ENCODE assay signal across 1 cellular context in the genomic region with DNA sequence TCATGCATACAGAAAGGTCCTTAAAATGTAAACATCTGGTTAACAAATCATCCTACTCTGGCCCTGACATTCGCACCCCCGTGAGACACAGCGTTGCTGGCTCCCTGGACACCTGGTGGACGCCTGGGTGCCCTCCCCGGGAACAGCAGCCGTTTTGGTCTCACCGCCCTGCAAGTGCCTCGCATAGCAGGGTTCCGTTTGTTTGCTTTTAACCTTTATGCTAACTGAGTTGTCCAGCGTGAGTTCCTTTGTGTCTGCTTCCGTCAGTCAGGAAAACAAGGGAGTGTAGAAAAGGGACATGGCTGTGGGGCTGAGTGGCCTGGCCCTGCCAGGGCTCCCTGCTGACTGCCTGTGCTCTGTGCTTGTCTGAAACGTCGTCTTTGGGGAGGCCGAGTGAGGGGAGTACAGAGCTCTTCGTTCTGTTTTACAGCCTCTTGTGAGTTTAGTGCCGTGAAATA.
A peak's percentile ranks its signal among the peaks of the same experiment; 100 is the strongest.
TF ChIP-seq lines count a peak whose summit lies in the region.

No MANE protein-coding gene starts in this region.

TF ChIP-seq in HepG2, 621 proteins besides CTCF, POLR2A, EP300 and RAD21 (continued from another document and continues in another):
- peak; percentile 42; the same call in 1 of the 2 replicates for TF ChIP-seq ZSCAN9 (CRISPR knock-in tag; IDR thresholded peaks at IDR 0.05; ENCODE audit: borderline replicate concordance)
- TF ChIP-seq, protein P1, sequence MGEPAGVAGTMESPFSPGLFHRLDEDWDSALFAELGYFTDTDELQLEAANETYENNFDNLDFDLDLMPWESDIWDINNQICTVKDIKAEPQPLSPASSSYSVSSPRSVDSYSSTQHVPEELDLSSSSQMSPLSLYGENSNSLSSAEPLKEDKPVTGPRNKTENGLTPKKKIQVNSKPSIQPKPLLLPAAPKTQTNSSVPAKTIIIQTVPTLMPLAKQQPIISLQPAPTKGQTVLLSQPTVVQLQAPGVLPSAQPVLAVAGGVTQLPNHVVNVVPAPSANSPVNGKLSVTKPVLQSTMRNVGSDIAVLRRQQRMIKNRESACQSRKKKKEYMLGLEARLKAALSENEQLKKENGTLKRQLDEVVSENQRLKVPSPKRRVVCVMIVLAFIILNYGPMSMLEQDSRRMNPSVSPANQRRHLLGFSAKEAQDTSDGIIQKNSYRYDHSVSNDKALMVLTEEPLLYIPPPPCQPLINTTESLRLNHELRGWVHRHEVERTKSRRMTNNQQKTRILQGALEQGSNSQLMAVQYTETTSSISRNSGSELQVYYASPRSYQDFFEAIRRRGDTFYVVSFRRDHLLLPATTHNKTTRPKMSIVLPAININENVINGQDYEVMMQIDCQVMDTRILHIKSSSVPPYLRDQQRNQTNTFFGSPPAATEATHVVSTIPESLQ (CRISPR knock-in tag; conservative IDR thresholded peaks at IDR 0.05): no peak
- TF ChIP-seq ZNF614 (CRISPR knock-in tag; IDR thresholded peaks at IDR 0.05; ENCODE audit: borderline replicate concordance): peak; percentile 76; the same call in 1 of the 2 replicates
- TF ChIP-seq ZNF30 (CRISPR knock-in tag; IDR thresholded peaks at IDR 0.05): no peak
- TF ChIP-seq ELF1 (CRISPR knock-in tag; IDR thresholded peaks at IDR 0.05): peak; percentile 49; the same call in 1 of the 2 replicates
- TF ChIP-seq, protein P2, sequence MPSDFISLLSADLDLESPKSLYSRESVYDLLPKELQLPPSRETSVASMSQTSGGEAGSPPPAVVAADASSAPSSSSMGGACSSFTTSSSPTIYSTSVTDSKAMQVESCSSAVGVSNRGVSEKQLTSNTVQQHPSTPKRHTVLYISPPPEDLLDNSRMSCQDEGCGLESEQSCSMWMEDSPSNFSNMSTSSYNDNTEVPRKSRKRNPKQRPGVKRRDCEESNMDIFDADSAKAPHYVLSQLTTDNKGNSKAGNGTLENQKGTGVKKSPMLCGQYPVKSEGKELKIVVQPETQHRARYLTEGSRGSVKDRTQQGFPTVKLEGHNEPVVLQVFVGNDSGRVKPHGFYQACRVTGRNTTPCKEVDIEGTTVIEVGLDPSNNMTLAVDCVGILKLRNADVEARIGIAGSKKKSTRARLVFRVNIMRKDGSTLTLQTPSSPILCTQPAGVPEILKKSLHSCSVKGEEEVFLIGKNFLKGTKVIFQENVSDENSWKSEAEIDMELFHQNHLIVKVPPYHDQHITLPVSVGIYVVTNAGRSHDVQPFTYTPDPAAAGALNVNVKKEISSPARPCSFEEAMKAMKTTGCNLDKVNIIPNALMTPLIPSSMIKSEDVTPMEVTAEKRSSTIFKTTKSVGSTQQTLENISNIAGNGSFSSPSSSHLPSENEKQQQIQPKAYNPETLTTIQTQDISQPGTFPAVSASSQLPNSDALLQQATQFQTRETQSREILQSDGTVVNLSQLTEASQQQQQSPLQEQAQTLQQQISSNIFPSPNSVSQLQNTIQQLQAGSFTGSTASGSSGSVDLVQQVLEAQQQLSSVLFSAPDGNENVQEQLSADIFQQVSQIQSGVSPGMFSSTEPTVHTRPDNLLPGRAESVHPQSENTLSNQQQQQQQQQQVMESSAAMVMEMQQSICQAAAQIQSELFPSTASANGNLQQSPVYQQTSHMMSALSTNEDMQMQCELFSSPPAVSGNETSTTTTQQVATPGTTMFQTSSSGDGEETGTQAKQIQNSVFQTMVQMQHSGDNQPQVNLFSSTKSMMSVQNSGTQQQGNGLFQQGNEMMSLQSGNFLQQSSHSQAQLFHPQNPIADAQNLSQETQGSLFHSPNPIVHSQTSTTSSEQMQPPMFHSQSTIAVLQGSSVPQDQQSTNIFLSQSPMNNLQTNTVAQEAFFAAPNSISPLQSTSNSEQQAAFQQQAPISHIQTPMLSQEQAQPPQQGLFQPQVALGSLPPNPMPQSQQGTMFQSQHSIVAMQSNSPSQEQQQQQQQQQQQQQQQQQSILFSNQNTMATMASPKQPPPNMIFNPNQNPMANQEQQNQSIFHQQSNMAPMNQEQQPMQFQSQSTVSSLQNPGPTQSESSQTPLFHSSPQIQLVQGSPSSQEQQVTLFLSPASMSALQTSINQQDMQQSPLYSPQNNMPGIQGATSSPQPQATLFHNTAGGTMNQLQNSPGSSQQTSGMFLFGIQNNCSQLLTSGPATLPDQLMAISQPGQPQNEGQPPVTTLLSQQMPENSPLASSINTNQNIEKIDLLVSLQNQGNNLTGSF (CRISPR knock-in tag; IDR thresholded peaks at IDR 0.05): no peak
- TF ChIP-seq MAFG (CRISPR knock-in tag; IDR thresholded peaks at IDR 0.05): no peak
- TF ChIP-seq, protein P3, sequence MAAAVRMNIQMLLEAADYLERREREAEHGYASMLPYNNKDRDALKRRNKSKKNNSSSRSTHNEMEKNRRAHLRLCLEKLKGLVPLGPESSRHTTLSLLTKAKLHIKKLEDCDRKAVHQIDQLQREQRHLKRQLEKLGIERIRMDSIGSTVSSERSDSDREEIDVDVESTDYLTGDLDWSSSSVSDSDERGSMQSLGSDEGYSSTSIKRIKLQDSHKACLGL (CRISPR knock-in tag; IDR thresholded peaks at IDR 0.05): no peak
- no peak for TF ChIP-seq JUN (CRISPR knock-in tag; IDR thresholded peaks at IDR 0.05)
- TF ChIP-seq ZNF350 (CRISPR knock-in tag; IDR thresholded peaks at IDR 0.05; ENCODE audit: borderline replicate concordance, low read depth): no peak
- TF ChIP-seq ZNF292 (CRISPR knock-in tag; IDR thresholded peaks at IDR 0.05; ENCODE audit: borderline replicate concordance, low read depth): peak; percentile 56; the same call in 1 of the 2 replicates
- no peak for TF ChIP-seq SRY (CRISPR knock-in tag; IDR thresholded peaks at IDR 0.05)
- TF ChIP-seq SMAD9 (CRISPR knock-in tag; IDR thresholded peaks at IDR 0.05): no peak
- TF ChIP-seq EED (CRISPR knock-in tag; IDR thresholded peaks at IDR 0.05): no peak
- TF ChIP-seq ZNF335 (CRISPR knock-in tag; IDR thresholded peaks at IDR 0.05): peak; percentile 60; the same call in 1 of the 2 replicates
- no peak for TF ChIP-seq NFRKB (IDR thresholded peaks at IDR 0.05)
- TF ChIP-seq BRCA1 (CRISPR knock-in tag; IDR thresholded peaks at IDR 0.05): no peak
- no peak for TF ChIP-seq NFIC (IDR thresholded peaks at IDR 0.05; ENCODE audit: low read length)
- no peak for TF ChIP-seq ZHX2 (IDR thresholded peaks at IDR 0.05; ENCODE audit: low read depth)
- TF ChIP-seq ZHX2 (CRISPR knock-in tag; IDR thresholded peaks at IDR 0.05; ENCODE audit: borderline replicate concordance): no peak
- TF ChIP-seq MYC (CRISPR knock-in tag; IDR thresholded peaks at IDR 0.05; ENCODE audit: borderline replicate concordance): no peak
- no peak for TF ChIP-seq TGIF2 (CRISPR knock-in tag; IDR thresholded peaks at IDR 0.05)
- TF ChIP-seq GFI1 (CRISPR knock-in tag; IDR thresholded peaks at IDR 0.05; ENCODE audit: borderline replicate concordance): no peak
- TF ChIP-seq KLF11 (CRISPR knock-in tag; IDR thresholded peaks at IDR 0.05): no peak
- TF ChIP-seq ZBTB4 (CRISPR knock-in tag; IDR thresholded peaks at IDR 0.05; ENCODE audit: borderline replicate concordance): peak; percentile 40; the same call in 1 of the 2 replicates
- peak; percentile 52; the same call in 1 of the 2 replicates for TF ChIP-seq FOXJ3 (CRISPR knock-in tag; IDR thresholded peaks at IDR 0.05; ENCODE audit: borderline replicate concordance)
- peak; percentile 68 for TF ChIP-seq SALL1 (CRISPR knock-in tag; IDR thresholded peaks at IDR 0.05)
- no peak for TF ChIP-seq CENPX (CRISPR knock-in tag; IDR thresholded peaks at IDR 0.05)
- TF ChIP-seq SETDB1 (CRISPR knock-in tag; IDR thresholded peaks at IDR 0.05; ENCODE audit: borderline replicate concordance): no peak
- no peak for TF ChIP-seq HOXA7 (CRISPR knock-in tag; IDR thresholded peaks at IDR 0.05)
- TF ChIP-seq, protein P4, sequence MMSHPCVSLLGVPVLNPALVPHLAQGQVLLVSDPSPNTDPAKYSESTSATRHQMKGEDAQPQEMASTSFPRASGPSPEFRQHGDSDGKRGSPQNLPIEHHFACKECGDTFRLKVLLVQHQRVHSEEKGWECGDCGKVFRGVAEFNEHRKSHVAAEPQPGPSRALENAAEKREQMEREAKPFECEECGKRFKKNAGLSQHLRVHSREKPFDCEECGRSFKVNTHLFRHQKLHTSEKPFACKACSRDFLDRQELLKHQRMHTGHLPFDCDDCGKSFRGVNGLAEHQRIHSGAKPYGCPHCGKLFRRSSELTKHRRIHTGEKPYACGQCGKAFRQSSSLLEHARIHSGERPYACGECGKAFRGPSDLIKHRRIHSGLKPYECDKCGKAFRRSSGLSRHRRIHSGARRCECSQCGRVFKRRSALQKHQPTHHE (CRISPR knock-in tag; IDR thresholded peaks at IDR 0.05; ENCODE audit: borderline replicate concordance): no peak
- TF ChIP-seq HES4 (CRISPR knock-in tag; IDR thresholded peaks at IDR 0.05; ENCODE audit: borderline replicate concordance): no peak
- TF ChIP-seq PRDM4 (CRISPR knock-in tag; IDR thresholded peaks at IDR 0.05; ENCODE audit: borderline replicate concordance): no peak
- TF ChIP-seq ELF3 (CRISPR knock-in tag; IDR thresholded peaks at IDR 0.05): peak; percentile 89
- TF ChIP-seq, protein P5, sequence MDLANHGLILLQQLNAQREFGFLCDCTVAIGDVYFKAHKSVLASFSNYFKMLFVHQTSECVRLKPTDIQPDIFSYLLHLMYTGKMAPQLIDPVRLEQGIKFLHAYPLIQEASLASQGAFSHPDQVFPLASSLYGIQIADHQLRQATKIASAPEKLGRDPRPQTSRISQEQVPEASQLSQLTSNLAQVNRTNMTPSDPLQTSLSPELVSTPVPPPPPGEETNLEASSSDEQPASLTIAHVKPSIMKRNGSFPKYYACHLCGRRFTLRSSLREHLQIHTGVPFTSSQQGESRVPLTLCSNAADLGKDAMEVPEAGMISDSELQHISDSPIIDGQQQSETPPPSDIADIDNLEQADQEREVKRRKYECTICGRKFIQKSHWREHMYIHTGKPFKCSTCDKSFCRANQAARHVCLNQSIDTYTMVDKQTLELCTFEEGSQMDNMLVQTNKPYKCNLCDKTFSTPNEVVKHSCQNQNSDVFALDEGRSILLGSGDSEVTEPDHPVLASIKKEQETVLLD (CRISPR knock-in tag; IDR thresholded peaks at IDR 0.05; ENCODE audit: low read depth): no peak
